Comparison of ENCODE assay signal across 8 cellular contexts in genomic region chr19:9431475-9431874, GRCh38. TPM values are rescaled to one million over a fixed set of nuclear protein-coding genes. Genes with fewer than 3 reads are reported as not detected.
DNase-seq lines count a peak whose midpoint lies in the region; ATAC-seq lines count a peak whose summit lies in the region.

No MANE protein-coding gene starts in this region.

- no peak overlapping the region for H3K4me3 ChIP-seq in CD8-positive, alpha-beta memory T cell (ENCODE audit: low read length)

- H3K27me3 Mint-ChIP-seq in CD8-positive, alpha-beta memory T cell = peaks cover 0 to 1% of the 10 kb centered on the region in 2 donors
- no peaks in the 10 kb centered on the region for H3K27me3 Mint-ChIP-seq in activated CD4-positive, alpha-beta T cell treated with anti-CD3 and anti-CD28 coated beads, Interleukin-2, amount 10 ng/mL, durations not matched to agents 24 days and 14 days

- H3K9me3 ChIP-seq in CD8-positive, alpha-beta memory T cell (ENCODE audit: low read length) = no peaks in the 10 kb centered on the region

- intact Hi-C loops in activated CD4-positive, alpha-beta T cell treated with anti-CD3 and anti-CD28 coated beads, Interleukin-2, amount 10 ng/mL, durations not matched to agents 24 days and 14 days (cut with micrococcal nuclease) = loop anchor here (10.0 kb wide), 1 partner anchor 227 kb away; no protein-coding TSS in a partner anchor

- H3K4me1 ChIP-seq in CD8-positive, alpha-beta memory T cell (ENCODE audit: insufficient read depth, low read length) = peaks cover 30% of the 10 kb centered on the region

- POLR2A ChIA-PET in CD8-positive, alpha-beta memory T cell (lab: Charles Lee) = no interaction called here

- H3K36me3 Mint-ChIP-seq in CD8-positive, alpha-beta memory T cell = peaks cover 33 to 84% (median 40%) of the 10 kb centered on the region in 3 donors
- peaks cover 69% of the 10 kb centered on the region for H3K36me3 Mint-ChIP-seq in activated CD4-positive, alpha-beta T cell treated with anti-CD3 and anti-CD28 coated beads, Interleukin-2, amount 10 ng/mL, durations not matched to agents 24 days and 14 days (ENCODE audit: low read depth)

- H3K27ac ChIP-seq in CD8-positive, alpha-beta memory T cell (ENCODE audit: low read depth, low read length) = no peak overlapping the region

- peak overlapping the region in 4 of 7 donors; percentile 22 to 59 (median 30) for H3K4me3 Mint-ChIP-seq in CD8-positive, alpha-beta memory T cell
- H3K4me3 Mint-ChIP-seq in activated CD4-positive, alpha-beta T cell treated with anti-CD3 and anti-CD28 coated beads, Interleukin-2, amount 10 ng/mL, durations not matched to agents 24 days and 14 days = no peak overlapping the region

- peaks cover 31% of the 10 kb centered on the region for H3K36me3 ChIP-seq in CD8-positive, alpha-beta memory T cell (ENCODE audit: insufficient read depth, low read length)

- no peak for ATAC-seq in stimulated activated naive CD8-positive, alpha-beta T cell treated with anti-CD3 and anti-CD28 coated beads, Interleukin-15, Interleukin-2, amounts not matched to agents 100 U/mL and 50 U/mL, for 24 hours
- no peak for ATAC-seq in GM19463 (IDR thresholded peaks at IDR 0.05; ENCODE audit: unreplicated experiment)

- peak overlapping the region in 3 of 8 donors; percentile 21 to 86 (median 32) for H3K27ac Mint-ChIP-seq in CD8-positive, alpha-beta memory T cell
- H3K27ac Mint-ChIP-seq in activated CD4-positive, alpha-beta T cell treated with anti-CD3 and anti-CD28 coated beads, Interleukin-2, amount 10 ng/mL, durations not matched to agents 24 days and 14 days = no peak overlapping the region

- no peaks in the 10 kb centered on the region for H3K27me3 ChIP-seq in CD8-positive, alpha-beta memory T cell (ENCODE audit: insufficient read depth, low read length, poor library complexity, severe bottlenecking)

- CTCF ChIA-PET in CD8-positive, alpha-beta memory T cell (lab: Charles Lee) = no interaction called here

- peaks cover 0 to 3% (median 0%) of the 10 kb centered on the region in 5 donors for H3K9me3 Mint-ChIP-seq in CD8-positive, alpha-beta memory T cell
- peaks cover 17% of the 10 kb centered on the region for H3K9me3 Mint-ChIP-seq in activated CD4-positive, alpha-beta T cell treated with anti-CD3 and anti-CD28 coated beads, Interleukin-2, amount 10 ng/mL, durations not matched to agents 24 days and 14 days

- peak in 3 of 5 donors; percentile 35 to 39 (median 39) for DNase-seq in CD8-positive, alpha-beta memory T cell
- peak; percentile 8 for DNase-seq in HuH-7 (ENCODE audit: low spot score)
- peak; percentile 78 for DNase-seq in activated CD4-positive, alpha-beta T cell treated with anti-CD3 and anti-CD28 coated beads, Interleukin-2, amount 10 ng/mL, durations not matched to agents 24 days and 14 days
- peak; percentile 29 for DNase-seq in hepatic stellate cell (ENCODE audit: low spot score)
- DNase-seq in stimulated activated naive CD8-positive, alpha-beta T cell treated with anti-CD3 and anti-CD28 coated beads, Interleukin-15, Interleukin-2, amounts not matched to agents 100 U/mL and 50 U/mL, for 24 hours = peak; percentile 38
- DNase-seq in DMS114 treated with DMSO at 0.1 percent for 48 hours (lab: John Stamatoyannopoulos, UW; ENCODE audit: unreplicated experiment) = no peak
- DNase-seq in medulla oblongata (ENCODE audit: extremely low spot score) = no peak

- H3K4me1 Mint-ChIP-seq in CD8-positive, alpha-beta memory T cell = peaks cover 58 to 73% (median 72%) of the 10 kb centered on the region in 3 donors
- H3K4me1 Mint-ChIP-seq in activated CD4-positive, alpha-beta T cell treated with anti-CD3 and anti-CD28 coated beads, Interleukin-2, amount 10 ng/mL, durations not matched to agents 24 days and 14 days = peaks cover 22% of the 10 kb centered on the region

RNA-seq across cellular contexts. Expression of gene ZNF266, which starts 3.9 kb away (rescaled TPM):
- 10 to 100 TPM; 34.7 to 35.6 TPM for total RNA-seq in CD8-positive, alpha-beta memory T cell
- polyA plus RNA-seq in CD8-positive, alpha-beta memory T cell = 18.6 TPM
- total RNA-seq in activated CD4-positive, alpha-beta T cell treated with anti-CD3 and anti-CD28 coated beads, Interleukin-2, amount 10 ng/mL, durations not matched to agents 24 days and 14 days = 24.9 and 25.3 TPM in 2 replicates

Comparison
In these comparisons a context has a peak if more than half of its experiments do, and no peak if none do; other contexts are left out.
1. DNase-seq: peak in CD8-positive, alpha-beta memory T cell (3 of 5), HuH-7 (single experiment), activated CD4-positive, alpha-beta T cell treated with anti-CD3 and anti-CD28 coated beads, Interleukin-2, amount 10 ng/mL, durations not matched to agents 24 days and 14 days (single experiment), hepatic stellate cell (single experiment) and stimulated activated naive CD8-positive, alpha-beta T cell treated with anti-CD3 and anti-CD28 coated beads, Interleukin-15, Interleukin-2, amounts not matched to agents 100 U/mL and 50 U/mL, for 24 hours (single experiment); none in DMS114 treated with DMSO at 0.1 percent for 48 hours (single experiment) and medulla oblongata (single experiment).